Comparison of ENCODE assay signal across 20 cellular contexts in genomic region chr22:45150139-45150538, GRCh38. TPM values are rescaled to one million over a fixed set of nuclear protein-coding genes. Genes with fewer than 3 reads are reported as not detected.
DNase-seq lines count a peak whose midpoint lies in the region; ATAC-seq and TF ChIP-seq lines count a peak whose summit lies in the region.
"Had no signal": no experiment of that assay in that cellular context is flagged by ENCODE, and none has a peak within 500 bp of the region (broad histone marks: within the 10 kb centered on the region; RNA-seq: fewer than 3 reads in every experiment).

No MANE protein-coding gene starts in this region.

- H3K4me3 ChIP-seq in endodermal cell (ENCODE audit: low read length) (no peak overlapping the region), colonic mucosa (no peak overlapping the region)
- H3K4me3 ChIP-seq: BLaER1, GM12878, SJCRH30 had no signal

- peaks cover 6% of the 10 kb centered on the region in 2 donors for H3K36me3 Mint-ChIP-seq in activated T-cell treated with anti-CD3 and anti-CD28 coated beads, Interleukin-2, amount 50 U/mL, for 72 hours (ENCODE audit: insufficient read depth in 2 of 2)
- peaks cover 23% of the 10 kb centered on the region for H3K36me3 Mint-ChIP-seq in endodermal cell (ENCODE audit: low read depth)

- peaks cover 0 to 1% of the 10 kb centered on the region in 2 donors for H3K9me3 Mint-ChIP-seq in activated T-cell treated with anti-CD3 and anti-CD28 coated beads, Interleukin-2, amount 50 U/mL, for 72 hours
- peaks cover 7% of the 10 kb centered on the region for H3K9me3 Mint-ChIP-seq in endodermal cell
- H3K9me3 Mint-ChIP-seq: CD4-positive, alpha-beta memory T cell had no signal

- no peaks in the 10 kb centered on the region for H3K27me3 Mint-ChIP-seq in activated T-cell treated with anti-CD3 and anti-CD28 coated beads, Interleukin-2, amount 50 U/mL, for 72 hours (ENCODE audit: low read depth)
- peaks cover 1% of the 10 kb centered on the region for H3K27me3 Mint-ChIP-seq in endodermal cell (ENCODE audit: insufficient read depth)
- H3K27me3 Mint-ChIP-seq: CD4-positive, alpha-beta memory T cell had no signal

- H3K9me3 ChIP-seq in endodermal cell (ENCODE audit: control insufficient read depth, low read length) = peaks cover 4% of the 10 kb centered on the region
- no peaks in the 10 kb centered on the region for H3K9me3 ChIP-seq in colonic mucosa
- H3K9me3 ChIP-seq: BLaER1, SJCRH30 had no signal

- H3K27ac ChIP-seq in endodermal cell (ENCODE audit: low read depth, low read length) (no peak overlapping the region), colonic mucosa (no peak overlapping the region)
- H3K27ac ChIP-seq: BLaER1, SJCRH30 had no signal

- H3K27me3 ChIP-seq in endodermal cell (ENCODE audit: control insufficient read depth, insufficient read depth, low read length, poor library complexity, severe bottlenecking) (no peaks in the 10 kb centered on the region), colonic mucosa (no peaks in the 10 kb centered on the region)
- H3K27me3 ChIP-seq: BLaER1, SJCRH30 had no signal

- H3K4me1 Mint-ChIP-seq in activated T-cell treated with anti-CD3 and anti-CD28 coated beads, Interleukin-2, amount 50 U/mL, for 72 hours (ENCODE audit: low read depth) = no peaks in the 10 kb centered on the region
- peaks cover 5% of the 10 kb centered on the region for H3K4me1 Mint-ChIP-seq in endodermal cell

- intact Hi-C loops in colonic mucosa (cut with DNase I) = no loop called here

- ATAC-seq in activated T-cell treated with anti-CD3 and anti-CD28 coated beads, Interleukin-2, amount 50 U/mL, for 72 hours (replicated peaks in 1 of 2) = no peak
- ATAC-seq in GM19328 (IDR thresholded peaks at IDR 0.05; ENCODE audit: unreplicated experiment) = no peak
- ATAC-seq: GM12878 had no signal

- no peak overlapping the region for H3K4me3 Mint-ChIP-seq in activated T-cell treated with anti-CD3 and anti-CD28 coated beads, Interleukin-2, amount 50 U/mL, for 72 hours
- no peak overlapping the region for H3K4me3 Mint-ChIP-seq in endodermal cell
- H3K4me3 Mint-ChIP-seq: CD4-positive, alpha-beta memory T cell had no signal

- H3K9ac ChIP-seq in endodermal cell (ENCODE audit: extremely low read depth, low read length, poor library complexity, severe bottlenecking) (no peak overlapping the region), colonic mucosa (ENCODE audit: low read depth in 2 of 2, low read length in 2 of 2) (peak overlapping the region in 1 of 2 donors; percentile 14)
- H3K9ac ChIP-seq: BLaER1 had no signal

- peaks cover 30% of the 10 kb centered on the region for H3K36me3 ChIP-seq in endodermal cell (ENCODE audit: control insufficient read depth, insufficient read depth, low read length)
- H3K36me3 ChIP-seq in colonic mucosa = no peaks in the 10 kb centered on the region
- H3K36me3 ChIP-seq: SJCRH30 had no signal

- WGBS in endodermal cell (ENCODE audit: insufficient coverage in 1 of 2, insufficient read length in 1 of 2), 2 experiments = 25 to 72% methylated on average over 1 to 2 of the region's 2 CpGs

- no peaks in the 10 kb centered on the region for H3K4me1 ChIP-seq in endodermal cell (ENCODE audit: control insufficient read depth, insufficient read depth, low read length)
- H3K4me1 ChIP-seq in colonic mucosa = no peaks in the 10 kb centered on the region
- H3K4me1 ChIP-seq: SJCRH30 had no signal

- no peak for DNase-seq in activated T-cell treated with anti-CD3 and anti-CD28 coated beads, Interleukin-2, amount 50 U/mL, for 72 hours
- DNase-seq in activated T-cell treated with anti-CD3 and anti-CD28 coated beads, Interleukin-2, amount 50 U/mL, for 48 hours = no peak
- DNase-seq in endodermal cell (no peak), iris pigment epithelial cell (ENCODE audit: low read depth) (peak; percentile 42), colonic mucosa (no peak), NCI-H510A (lab: John Stamatoyannopoulos, UW) (no peak), activated gamma-delta T cell (lab: John Stamatoyannopoulos, UW) (no peak)
- DNase-seq: CD4-positive, alpha-beta memory T cell; DMS153; EL; GOT3; NCI-H1092; NCI-H1436 treated with DMSO at 0.1 percent for 48 hours; NCI-H2029; NCI-H345; NCI-H526; SJCRH30 had no signal

- peak overlapping the region; percentile 39 for H3K27ac Mint-ChIP-seq in activated T-cell treated with anti-CD3 and anti-CD28 coated beads, Interleukin-2, amount 50 U/mL, for 72 hours
- H3K27ac Mint-ChIP-seq in endodermal cell = peak overlapping the region; percentile 5
- H3K27ac Mint-ChIP-seq: CD4-positive, alpha-beta memory T cell had no signal

- TF ChIP-seq CTCF in endodermal cell (conservative IDR thresholded peaks at IDR 0.05) (no peak), colonic mucosa (IDR thresholded peaks at IDR 0.05) (no peak)

RNA-seq across cellular contexts. Expression of gene NUP50, which starts 13.6 kb away (rescaled TPM):
- 100 to 1,000 TPM; 162 to 184 TPM for total RNA-seq in activated T-cell treated with anti-CD3 and anti-CD28 coated beads, Interleukin-2, amount 50 U/mL, for 72 hours
- total RNA-seq in endodermal cell (100 to 1,000 TPM; 101 to 115 TPM), colonic mucosa (100 to 1,000 TPM in 1 of 2 donors, 10 to 100 TPM in 1; 71.9 to 111 TPM)
- polyA plus RNA-seq in endodermal cell (2013, experiment 1 of 2) = 55.1 TPM
- polyA plus RNA-seq in endodermal cell (2013, experiment 2 of 2) = 52.5 TPM
